19 cellular contexts compared by ENCODE assay signal in the genomic region with DNA sequence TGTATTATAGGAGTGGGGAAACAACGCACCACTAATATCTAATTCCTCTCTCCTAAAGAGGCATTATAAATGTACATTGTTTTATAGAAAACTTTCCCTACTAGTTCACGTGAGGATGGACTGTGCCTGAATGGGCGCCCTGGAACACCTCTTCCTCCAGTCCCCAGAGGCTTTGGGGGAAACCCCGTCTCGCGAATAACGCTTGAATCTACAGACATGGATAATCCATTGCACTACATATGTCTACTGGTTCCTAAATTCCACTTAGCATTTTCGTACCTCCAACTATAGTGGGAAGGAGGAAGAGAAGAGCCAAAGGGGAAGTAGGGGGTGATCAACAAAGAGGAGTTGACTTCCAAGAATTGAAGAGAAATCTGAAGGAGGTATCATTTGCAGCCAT. TPM values are rescaled to one million over a fixed set of nuclear protein-coding genes. Genes with fewer than 3 reads are reported as not detected.
A peak's percentile ranks its signal among the peaks of the same experiment; 100 is the strongest.
DNase-seq lines count a peak whose midpoint lies in the region; ATAC-seq and TF ChIP-seq lines count a peak whose summit lies in the region.
"Had no signal": no experiment of that assay in that cellular context is flagged by ENCODE, and none has a peak within 500 bp of the region (broad histone marks: within the 10 kb centered on the region; RNA-seq: fewer than 3 reads in every experiment).

No MANE protein-coding gene starts in this region.

- peaks cover 65% of the 10 kb centered on the region for H3K27me3 Mint-ChIP-seq in activated naive CD8-positive, alpha-beta T cell
- H3K27me3 Mint-ChIP-seq in activated naive CD8-positive, alpha-beta T cell treated with anti-CD3 and anti-CD28 coated beads for 36 hours: peaks cover 90% of the 10 kb centered on the region
- H3K27me3 Mint-ChIP-seq in activated B cell treated with CpG ODN at 0.5 μM for 24 hours (peaks cover 66% of the 10 kb centered on the region), mesothelial cell of epicardium (ENCODE audit: low read depth) (peaks cover 97% of the 10 kb centered on the region)

- H2AK5ac ChIP-seq in neuronal stem cell (ENCODE audit: low read depth, low read length): no peak overlapping the region

- no peak overlapping the region for H3K18ac ChIP-seq in neuronal stem cell (ENCODE audit: low read length)

- H2BK12ac ChIP-seq in neuronal stem cell (ENCODE audit: low read length): no peak overlapping the region

- H3K36me3 Mint-ChIP-seq in activated naive CD8-positive, alpha-beta T cell: peaks cover 2% of the 10 kb centered on the region
- H3K36me3 Mint-ChIP-seq in activated naive CD8-positive, alpha-beta T cell treated with anti-CD3 and anti-CD28 coated beads for 36 hours: no peaks in the 10 kb centered on the region
- no peaks in the 10 kb centered on the region for H3K36me3 Mint-ChIP-seq in activated B cell treated with CpG ODN at 0.5 μM for 24 hours (ENCODE audit: low read depth)
- no peaks in the 10 kb centered on the region for H3K36me3 Mint-ChIP-seq in mesothelial cell of epicardium
- H3K36me3 Mint-ChIP-seq: T-cell had no signal

- no peaks in the 10 kb centered on the region for H3K9me3 ChIP-seq in neuronal stem cell (replicated peaks in 1 of 2; ENCODE audit: control insufficient read depth in 2 of 2, insufficient read depth in 1 of 2, low read depth in 1 of 2, low read length in 2 of 2)
- H3K9me3 ChIP-seq: body of pancreas, gastrocnemius medialis had no signal

- H3K23ac ChIP-seq in neuronal stem cell (ENCODE audit: low read depth, low read length, poor library complexity): no peak overlapping the region

- H3K4ac ChIP-seq in neuronal stem cell (ENCODE audit: low read length): no peak overlapping the region

- no peak overlapping the region for H3K27ac ChIP-seq in neuronal stem cell (replicated peaks; ENCODE audit: low read length)
- H3K27ac ChIP-seq: body of pancreas, gastrocnemius medialis had no signal

- H3K79me1 ChIP-seq in neuronal stem cell (ENCODE audit: low read depth, low read length): no peaks in the 10 kb centered on the region

- no peak overlapping the region for H2AFZ ChIP-seq in neuronal stem cell (ENCODE audit: low read length)

- no peak overlapping the region for H4K91ac ChIP-seq in neuronal stem cell (ENCODE audit: low read depth, low read length, poor library complexity)

- peaks cover 0 to 4% of the 10 kb centered on the region in 2 donors for H3K4me1 ChIP-seq in neuronal stem cell (ENCODE audit: control insufficient read depth in 2 of 2, insufficient read depth in 1 of 2, low read depth in 1 of 2, low read length in 2 of 2)

- no peak overlapping the region for H2BK15ac ChIP-seq in neuronal stem cell (ENCODE audit: low read length)

- H3K36me3 ChIP-seq in neuronal stem cell (replicated peaks in 1 of 2; ENCODE audit: control insufficient read depth in 2 of 2, insufficient read depth in 2 of 2, low read length in 2 of 2): no peaks in the 10 kb centered on the region
- H3K36me3 ChIP-seq: gastrocnemius medialis had no signal

- DNase-seq in activated naive CD8-positive, alpha-beta T cell treated with anti-CD3 and anti-CD28 coated beads for 36 hours: no peak
- DNase-seq in activated B cell treated with CpG ODN at 0.5 μM for 24 hours (no peak), mesothelial cell of epicardium (ENCODE audit: low spot score in 2 of 2, unreplicated experiment in 2 of 2) (no peak), neuronal stem cell (ENCODE audit: low spot score) (no peak), T-helper 9 cell (no peak)
- DNase-seq: activated CD4-positive, CD25-positive, alpha-beta regulatory T cell treated with anti-CD3 and anti-CD28 coated beads, Interleukin-2, amount 50 U/mL, for 72 hours; activated gamma-delta T cell treated with Interleukin-2 at 50 U/mL for 16 hours; body of pancreas; cortex of kidney; gastrocnemius medialis; NCI-H187 treated with DMSO at 0.1 percent for 48 hours; NCI-H446; T-cell had no signal

- H3K27ac Mint-ChIP-seq in activated naive CD8-positive, alpha-beta T cell: no peak overlapping the region
- H3K27ac Mint-ChIP-seq in activated naive CD8-positive, alpha-beta T cell treated with anti-CD3 and anti-CD28 coated beads for 36 hours: no peak overlapping the region
- H3K27ac Mint-ChIP-seq in activated B cell treated with CpG ODN at 0.5 μM for 24 hours: no peak overlapping the region
- no peak overlapping the region for H3K27ac Mint-ChIP-seq in mesothelial cell of epicardium

- no peaks in the 10 kb centered on the region for H3K9me3 Mint-ChIP-seq in activated naive CD8-positive, alpha-beta T cell (ENCODE audit: low read depth)
- peaks cover 3% of the 10 kb centered on the region for H3K9me3 Mint-ChIP-seq in activated naive CD8-positive, alpha-beta T cell treated with anti-CD3 and anti-CD28 coated beads for 36 hours
- H3K9me3 Mint-ChIP-seq in activated B cell treated with CpG ODN at 0.5 μM for 24 hours (no peaks in the 10 kb centered on the region), mesothelial cell of epicardium (no peaks in the 10 kb centered on the region)
- H3K9me3 Mint-ChIP-seq: T-cell had no signal

- H3K9ac ChIP-seq in neuronal stem cell (ENCODE audit: low read depth, low read length, poor library complexity): no peak overlapping the region

- no peak for TF ChIP-seq CTCF in activated B cell treated with CpG ODN at 0.5 μM for 24 hours (IDR thresholded peaks at IDR 0.05)
- no peak for TF ChIP-seq CTCF in mesothelial cell of epicardium (IDR thresholded peaks at IDR 0.05; ENCODE audit: unreplicated experiment)

- no peak overlapping the region for H3K4me2 ChIP-seq in neuronal stem cell (ENCODE audit: insufficient read depth, low read length, poor library complexity, severe bottlenecking)

- H2BK5ac ChIP-seq in neuronal stem cell (ENCODE audit: low read length): no peak overlapping the region

- intact Hi-C loops in activated B cell treated with CpG ODN at 0.5 μM for 24 hours (cut with micrococcal nuclease): loop anchor here (2.0 kb wide), 1 partner anchor 21 kb away; no protein-coding TSS in a partner anchor

- no peak overlapping the region for H2BK120ac ChIP-seq in neuronal stem cell (ENCODE audit: low read depth, low read length)

- no peak overlapping the region for H3K14ac ChIP-seq in neuronal stem cell (ENCODE audit: low read length)

- H4K8ac ChIP-seq in neuronal stem cell (ENCODE audit: low read depth, low read length): no peak overlapping the region

- peak overlapping the region; percentile 74 for H3K4me3 Mint-ChIP-seq in activated naive CD8-positive, alpha-beta T cell
- no peak overlapping the region for H3K4me3 Mint-ChIP-seq in activated naive CD8-positive, alpha-beta T cell treated with anti-CD3 and anti-CD28 coated beads for 36 hours
- H3K4me3 Mint-ChIP-seq in activated B cell treated with CpG ODN at 0.5 μM for 24 hours: peak overlapping the region; percentile 19
- H3K4me3 Mint-ChIP-seq in mesothelial cell of epicardium: peak overlapping the region; percentile 62

- no CpG with 5 or more reads among the region's 8 CpGs for WGBS in neuronal stem cell (ENCODE audit: extremely low coverage in 2 of 2, insufficient read length in 2 of 2, insufficient replicate concordance in 1 of 2), 2 donors

- CTCF ChIA-PET in activated B cell treated with CpG ODN at 0.5 μM for 24 hours (lab: Charles Lee): no interaction called here

- H3K27me3 ChIP-seq in neuronal stem cell (ENCODE audit: control insufficient read depth in 3 of 3, insufficient read depth in 3 of 3, low read depth in 1 of 3, low read length in 3 of 3): peaks cover 26 to 75% (median 66%) of the 10 kb centered on the region in 3 experiments

- peaks cover 13% of the 10 kb centered on the region for H3K4me1 Mint-ChIP-seq in activated naive CD8-positive, alpha-beta T cell (ENCODE audit: low read depth)
- peaks cover 9% of the 10 kb centered on the region for H3K4me1 Mint-ChIP-seq in activated naive CD8-positive, alpha-beta T cell treated with anti-CD3 and anti-CD28 coated beads for 36 hours
- peaks cover 10% of the 10 kb centered on the region for H3K4me1 Mint-ChIP-seq in activated B cell treated with CpG ODN at 0.5 μM for 24 hours
- peaks cover 8% of the 10 kb centered on the region for H3K4me1 Mint-ChIP-seq in mesothelial cell of epicardium

- no peak overlapping the region for H3K4me3 ChIP-seq in neuronal stem cell (ENCODE audit: low read length in 2 of 2)

- ATAC-seq in activated B cell treated with CpG ODN at 0.5 μM for 24 hours (ENCODE audit: low read depth) (no peak), GM18517 (IDR thresholded peaks at IDR 0.05; ENCODE audit: unreplicated experiment) (no peak), GM19467 (IDR thresholded peaks at IDR 0.05; ENCODE audit: unreplicated experiment) (no peak)
- ATAC-seq: gastrocnemius medialis, right cardiac atrium had no signal

- POLR2A ChIA-PET in activated B cell treated with CpG ODN at 0.5 μM for 24 hours (lab: Charles Lee): no interaction called here

RNA-seq across cellular contexts. Expression of gene BARHL2, which starts 11.2 kb away (rescaled TPM):
- total RNA-seq in activated naive CD8-positive, alpha-beta T cell treated with anti-CD3 and anti-CD28 coated beads for 36 hours: not detected
- not detected in 2 replicates for total RNA-seq in activated B cell treated with CpG ODN at 0.5 μM for 24 hours
- total RNA-seq in mesothelial cell of epicardium: not detected in 3 replicates
- polyA plus RNA-seq in neuronal stem cell (2013, experiment 1 of 2): not detected
- polyA plus RNA-seq in neuronal stem cell (2013, experiment 2 of 2): 0.03 TPM
- total RNA-seq: body of pancreas, gastrocnemius medialis, liver, right cardiac atrium, T-cell had no signal
- polyA plus RNA-seq: IgD-negative memory B cell, liver, right cardiac atrium had no signal
